8 cellular contexts compared by ENCODE assay signal in the genomic region with DNA sequence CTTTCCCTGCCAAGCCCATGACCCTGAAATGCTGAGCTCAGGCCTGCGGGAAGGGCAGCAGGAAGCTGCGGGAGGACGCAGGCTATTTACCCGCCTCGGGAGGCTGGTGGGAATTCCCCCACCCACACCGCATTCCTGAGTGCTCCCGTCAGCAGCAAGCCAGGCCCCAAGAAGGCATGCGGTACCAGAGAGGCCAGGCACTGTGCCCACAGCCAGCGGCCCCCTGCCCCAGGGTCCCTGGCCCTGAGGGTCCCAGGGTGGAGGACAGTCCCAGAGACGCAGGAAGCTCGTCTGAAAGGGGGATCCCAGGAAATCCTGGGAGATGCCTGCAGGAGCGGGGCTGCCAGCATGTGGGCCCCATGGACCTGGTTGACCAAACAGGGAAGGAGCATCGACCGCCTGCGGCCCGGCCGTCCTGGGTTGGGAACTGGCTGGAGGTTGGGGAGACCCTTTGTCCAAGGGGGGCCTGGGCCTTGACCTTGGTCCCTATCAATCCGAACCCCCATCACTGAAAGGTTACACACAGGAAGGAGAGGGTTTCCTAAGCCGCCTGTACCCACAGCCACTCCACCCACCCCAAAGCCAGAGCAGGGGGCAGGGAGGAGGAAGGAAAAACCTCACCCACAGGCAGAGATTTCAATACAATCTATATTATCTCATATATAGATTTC. TPM values are rescaled to one million over a fixed set of nuclear protein-coding genes. Genes with fewer than 3 reads are reported as not detected.
A peak's percentile ranks its signal among the peaks of the same experiment; 100 is the strongest.
DNase-seq lines count a peak whose midpoint lies in the region; ATAC-seq and TF ChIP-seq lines count a peak whose summit lies in the region.

No MANE protein-coding gene starts in this region.

- intact Hi-C loops in adrenal gland (cut with DNase I) (no loop called here), left ventricle myocardium inferior (cut with micrococcal nuclease) (no loop called here), sciatic nerve (cut with DNase I) (no loop called here)

- H3K4me3 ChIP-seq in adrenal gland (no peak overlapping the region), left ventricle myocardium inferior (no peak overlapping the region)

- H3K27ac ChIP-seq in adrenal gland (peak overlapping the region; percentile 64 to 97 (median 89)), left ventricle myocardium inferior (replicated peaks) (peak overlapping the region; percentile 89)

- H3K36me3 ChIP-seq in adrenal gland (replicated peaks in 1 of 2) (peaks cover 0 to 10% of the 10 kb centered on the region in 2 donors), left ventricle myocardium inferior (peaks cover 22% of the 10 kb centered on the region)

- H3K4me1 ChIP-seq in adrenal gland (replicated peaks in 1 of 2) (peaks cover 18 to 33% of the 10 kb centered on the region in 2 donors), left ventricle myocardium inferior (peaks cover 60% of the 10 kb centered on the region)

- H3K9me3 ChIP-seq in adrenal gland (replicated peaks in 1 of 3), result no peaks in the 10 kb centered on the region
- no peaks in the 10 kb centered on the region for H3K9me3 ChIP-seq in left ventricle myocardium inferior (replicated peaks)

- TF ChIP-seq CTCF in adrenal gland (IDR thresholded peaks at IDR 0.05), result no peak
- no peak for TF ChIP-seq CTCF in left ventricle myocardium inferior (IDR thresholded peaks at IDR 0.05; ENCODE audit: borderline replicate concordance)

- DNase-seq in activated T-cell treated with anti-CD3 and anti-CD28 coated beads for 48 hours (ENCODE audit: low read depth), result peak; percentile 41
- no peak for DNase-seq in activated T-cell treated with anti-CD3 and anti-CD28 coated beads for 4 hours
- DNase-seq in adrenal gland, result peak; percentile 84 to 93 (median 92)
- peak; percentile 70 for DNase-seq in left ventricle myocardium inferior
- peak; percentile 92 for DNase-seq in sciatic nerve (ENCODE audit: low spot score)
- no peak for DNase-seq in inferior parietal cortex (ENCODE audit: extremely low spot score)

- WGBS in adrenal gland, 4 donors, result 30 to 86% (median 51%) methylated on average over 8 to 19 of the region's 19 CpGs

- TF ChIP-seq POLR2A in adrenal gland (IDR thresholded peaks at IDR 0.05), result peak in 1 of 2 donors; percentile 41

- ATAC-seq in sciatic nerve, result peak; percentile 83
- no peak for ATAC-seq in GM21717 (IDR thresholded peaks at IDR 0.05; ENCODE audit: unreplicated experiment)
- ATAC-seq in HG03342 (IDR thresholded peaks at IDR 0.05; ENCODE audit: unreplicated experiment), result no peak

- H3K27me3 ChIP-seq in adrenal gland, result no peaks in the 10 kb centered on the region
- peaks cover 4% of the 10 kb centered on the region for H3K27me3 ChIP-seq in left ventricle myocardium inferior (ENCODE audit: low read depth)

RNA-seq across cellular contexts. Expression of a gene that starts 17.0 kb away (rescaled TPM):
- total RNA-seq in adrenal gland (10 to 100 TPM in 7 of 8 donors, 1 to 10 TPM in 1; 9.0 to 21.8 (median 16.1) TPM), left ventricle myocardium inferior (4.7 TPM), sciatic nerve (67.6 TPM)
- 10 to 100 TPM in 2 of 3 donors, 1 to 10 TPM in 1; 5.2 to 23.4 (median 11.4) TPM for polyA plus RNA-seq in adrenal gland

RNA-seq across cellular contexts. Expression of a gene that starts 37.2 kb away (rescaled TPM):
- total RNA-seq in adrenal gland (100 to 1,000 TPM in 1 of 8 donors, 10 to 100 TPM in 7; 11.1 to 176 (median 72.6) TPM), left ventricle myocardium inferior (14.1 TPM), sciatic nerve (53.7 TPM)
- 100 to 1,000 TPM in 2 of 3 donors, 1 to 10 TPM in 1; 6.9 to 324 (median 159) TPM for polyA plus RNA-seq in adrenal gland

RNA-seq across cellular contexts. Expression of a gene that starts 54.0 kb away (rescaled TPM):
- total RNA-seq in adrenal gland, result 100 to 1,000 TPM in 1 of 8 donors, 10 to 100 TPM in 7; 35.4 to 107 (median 48.9) TPM
- polyA plus RNA-seq in adrenal gland, result 10 to 100 TPM; 17.4 to 27.1 (median 23.1) TPM
- 50.6 TPM for total RNA-seq in left ventricle myocardium inferior
- 72.7 TPM for total RNA-seq in sciatic nerve

Comparison
In these comparisons a context has a peak if more than half of its experiments do, and no peak if none do; other contexts are left out.
1. DNase-seq: peak in activated T-cell treated with anti-CD3 and anti-CD28 coated beads for 48 hours (single experiment), adrenal gland (7 of 7), left ventricle myocardium inferior (single experiment) and sciatic nerve (single experiment); none in activated T-cell treated with anti-CD3 and anti-CD28 coated beads for 4 hours (single experiment) and inferior parietal cortex (single experiment).